In the genomic region with DNA sequence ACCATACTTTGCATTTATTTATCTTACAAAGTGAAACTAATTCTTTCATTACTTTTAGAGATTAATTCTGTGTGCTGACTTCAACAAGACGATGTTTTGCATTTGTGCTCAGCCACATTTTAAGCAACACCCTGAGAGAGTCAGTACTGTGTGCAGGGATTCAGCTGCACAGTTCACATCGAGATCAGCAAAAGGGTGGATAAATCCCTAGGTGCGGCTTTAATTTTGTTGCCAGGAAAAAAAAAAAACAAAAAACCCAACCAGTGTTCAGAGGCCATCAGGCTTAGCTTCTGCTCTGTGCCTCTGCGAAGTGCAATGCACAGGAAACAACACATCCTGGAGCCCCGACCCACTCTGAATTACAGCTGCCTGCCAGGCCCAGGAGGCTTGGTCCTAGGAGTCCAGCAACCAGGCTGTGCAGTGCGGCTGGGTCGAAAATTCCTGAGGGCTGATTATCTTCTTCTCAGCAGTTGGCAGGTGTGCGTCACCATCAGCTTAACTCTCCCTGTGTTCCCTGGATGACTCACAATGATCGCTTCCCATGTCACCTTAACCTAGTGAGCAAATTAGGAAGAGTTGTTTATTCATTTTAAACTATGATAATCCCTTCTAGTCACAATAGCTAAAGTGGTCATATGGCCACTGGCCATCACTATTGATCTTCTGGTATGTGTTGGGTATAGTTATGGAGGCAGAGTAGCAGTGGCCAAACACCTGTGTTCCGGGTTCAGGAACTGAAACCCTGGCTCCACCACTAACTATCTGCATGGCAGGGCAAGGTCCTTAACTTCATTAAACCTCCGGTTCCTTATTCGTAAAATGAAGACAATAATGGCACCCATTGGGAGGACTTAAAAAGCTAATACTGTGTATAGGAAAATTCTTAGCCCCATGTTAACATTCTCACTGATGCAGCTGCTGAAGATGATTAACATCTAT, we compare ENCODE assay signal across 10 cellular contexts. TPM values are rescaled to one million over a fixed set of nuclear protein-coding genes. Genes with fewer than 3 reads are reported as not detected.
A peak's percentile ranks its signal among the peaks of the same experiment; 100 is the strongest.
DNase-seq lines count a peak whose midpoint lies in the region; ATAC-seq and TF ChIP-seq lines count a peak whose summit lies in the region.
"Had no signal": no experiment of that assay in that cellular context is flagged by ENCODE, and none has a peak within 500 bp of the region (broad histone marks: within the 10 kb centered on the region; RNA-seq: fewer than 3 reads in every experiment).

No MANE protein-coding gene starts in this region.

- CTCF ChIA-PET in HCT116 (lab: Charles Lee) = interaction anchor here (0.9 to 3.4 kb wide), 6 partner anchors 15 to 364 kb away, joined by 3 to 13 read pairs (median 5); no protein-coding TSS in a partner anchor

- H3K9me3 ChIP-seq in HCT116 (ENCODE audit: control insufficient read depth in 1 of 2, insufficient read depth in 1 of 2, low read depth in 1 of 2, low read length in 2 of 2) = 0 out of 4 replicates have a peak, but pooled peaks cover 0 to 3% of the 10 kb centered on the region in 2 experiments
- no peaks in the 10 kb centered on the region for H3K9me3 ChIP-seq in MG63
- H3K9me3 ChIP-seq in hepatocyte (ENCODE audit: low read depth) = no peaks in the 10 kb centered on the region
- H3K9me3 ChIP-seq: ascending aorta had no signal

- RAD21 ChIA-PET in HCT116 (lab: Charles Lee; ENCODE audit: low non-redundant PET in 1 of 2, low total read pairs in 2 of 2, uncharacterized antibody in 2 of 2, unreplicated experiment in 2 of 2) = interaction anchor here in 1 of 2 experiments (0.7 to 1.1 kb wide), 2 partner anchors 14 to 360 kb away, joined by 3 read pairs; no protein-coding TSS in a partner anchor

- ATAC-seq in GM18907 (IDR thresholded peaks at IDR 0.05; ENCODE audit: unreplicated experiment) (peak; percentile 90), HCT116 (peak; percentile 100)

- H4K20me1 ChIP-seq in HCT116 (ENCODE audit: insufficient read depth) (no peaks in the 10 kb centered on the region), hepatocyte (ENCODE audit: insufficient read depth, poor library complexity, severe bottlenecking) (no peaks in the 10 kb centered on the region)

- TF ChIP-seq CTCF in HCT116 (IDR thresholded peaks at IDR 0.05 in 2 of 3, conservative IDR thresholded peaks at IDR 0.05 in 1 of 3; ENCODE audit: borderline replicate concordance in 1 of 3, insufficient read depth in 1 of 3, low read depth in 2 of 3, low read length in 2 of 3) (no peak), hepatocyte (IDR thresholded peaks at IDR 0.05; ENCODE audit: poor library complexity) (no peak), GM10266 (IDR thresholded peaks at IDR 0.05; ENCODE audit: control insufficient read depth, insufficient read depth, low read depth, missing control alignments) (no peak)

- H3K27ac ChIP-seq in HCT116 (ENCODE audit: low read depth, low read length) (no peak overlapping the region), hepatocyte (no peak overlapping the region)
- H3K27ac ChIP-seq: ascending aorta had no signal

- H2AFZ ChIP-seq in HCT116 (ENCODE audit: low read depth, low read length, poor library complexity, severe bottlenecking) (peak overlapping the region; percentile 91), hepatocyte (no peak overlapping the region)

- DNase-seq in HCT116 (ENCODE audit: low read depth, low spot score) (peak; percentile 81), MG63 (peak; percentile 7), hepatocyte (ENCODE audit: low spot score) (peak; percentile 32), globus pallidus (ENCODE audit: low spot score) (no peak), GM10266 (ENCODE audit: extremely low spot score) (no peak), NCI-H1105 (lab: John Stamatoyannopoulos, UW) (no peak)
- DNase-seq in activated CD4-positive, alpha-beta T cell treated with anti-CD3 and anti-CD28 coated beads, Interleukin-2, amount 50 U/mL, for 1 hour = no peak
- DNase-seq: NCI-H2171 had no signal

- H3K9me2 ChIP-seq in HCT116 (ENCODE audit: insufficient read depth) = no peaks in the 10 kb centered on the region
- H3K9me2 ChIP-seq in hepatocyte (replicated peaks; ENCODE audit: insufficient read depth) = no peaks in the 10 kb centered on the region

- no peaks in the 10 kb centered on the region for H3K36me3 ChIP-seq in HCT116 (ENCODE audit: control insufficient read depth in 1 of 2, insufficient read depth in 2 of 2, low read length in 2 of 2)
- H3K36me3 ChIP-seq in MG63 = no peaks in the 10 kb centered on the region
- no peaks in the 10 kb centered on the region for H3K36me3 ChIP-seq in hepatocyte (replicated peaks; ENCODE audit: insufficient read depth, low read depth)
- H3K36me3 ChIP-seq: ascending aorta had no signal

- no peak for TF ChIP-seq POLR2A in HCT116 (IDR thresholded peaks at IDR 0.05; ENCODE audit: borderline replicate concordance, extremely low read depth, insufficient read depth, insufficient read length)

- no TSS peak for BruUV-seq in HCT116 (replicated peaks; lab: Mats Ljungman, UMichigan)

- intact Hi-C loops in HCT116 (cut with micrococcal nuclease) = no loop called here

- H3K4me3 ChIP-seq in HCT116 (replicated peaks in 1 of 2; ENCODE audit: low read depth in 1 of 2, low read length in 2 of 2) (peak overlapping the region; percentile 24 to 36), MG63 (no peak overlapping the region), hepatocyte (no peak overlapping the region)
- H3K4me3 ChIP-seq: ascending aorta had no signal

- peak overlapping the region; percentile 72 for H3K4me2 ChIP-seq in HCT116 (ENCODE audit: low read length)
- no peak overlapping the region for H3K4me2 ChIP-seq in hepatocyte

- no peaks in the 10 kb centered on the region for H3K79me2 ChIP-seq in HCT116 (ENCODE audit: insufficient read depth, low read length)
- H3K79me2 ChIP-seq in hepatocyte = no peaks in the 10 kb centered on the region

- 0 out of 2 replicates have a peak, but pooled peaks have one; percentile 10 for TF ChIP-seq RAD21 in HCT116 (IDR thresholded peaks at IDR 0.05; ENCODE audit: low read depth)

- H3K4me1 ChIP-seq in HCT116 (ENCODE audit: control insufficient read depth in 1 of 2, insufficient read depth in 2 of 2, low read length in 2 of 2) (peaks cover 5 to 12% of the 10 kb centered on the region in 2 experiments; a peak in 3 of 4 replicates), hepatocyte (ENCODE audit: insufficient read depth) (no peaks in the 10 kb centered on the region)
- H3K4me1 ChIP-seq: ascending aorta had no signal

- no peaks in the 10 kb centered on the region for H3K27me3 ChIP-seq in HCT116 (ENCODE audit: insufficient read depth, low read length)
- H3K27me3 ChIP-seq in MG63 = no peaks in the 10 kb centered on the region
- H3K27me3 ChIP-seq in hepatocyte = no peaks in the 10 kb centered on the region
- H3K27me3 ChIP-seq: ascending aorta had no signal

- POLR2A ChIA-PET in HCT116 (lab: Charles Lee) = interaction anchor here (0.7 kb wide), 1 partner anchor 40 kb away, joined by 4 read pairs; no protein-coding TSS in a partner anchor

- 84% methylated on average over 12 of the region's 12 CpGs for WGBS in hepatocyte (ENCODE audit: low lambda C conversion rate, missing lambda C conversion rate)

- H3K9ac ChIP-seq in HCT116 (ENCODE audit: low read length) = peak overlapping the region; percentile 22; the same call in 1 of the 2 replicates

TF ChIP-seq in HCT116, 20 proteins besides CTCF, POLR2A, EP300 and RAD21 (continues in another document):
- TF ChIP-seq, protein P1, sequence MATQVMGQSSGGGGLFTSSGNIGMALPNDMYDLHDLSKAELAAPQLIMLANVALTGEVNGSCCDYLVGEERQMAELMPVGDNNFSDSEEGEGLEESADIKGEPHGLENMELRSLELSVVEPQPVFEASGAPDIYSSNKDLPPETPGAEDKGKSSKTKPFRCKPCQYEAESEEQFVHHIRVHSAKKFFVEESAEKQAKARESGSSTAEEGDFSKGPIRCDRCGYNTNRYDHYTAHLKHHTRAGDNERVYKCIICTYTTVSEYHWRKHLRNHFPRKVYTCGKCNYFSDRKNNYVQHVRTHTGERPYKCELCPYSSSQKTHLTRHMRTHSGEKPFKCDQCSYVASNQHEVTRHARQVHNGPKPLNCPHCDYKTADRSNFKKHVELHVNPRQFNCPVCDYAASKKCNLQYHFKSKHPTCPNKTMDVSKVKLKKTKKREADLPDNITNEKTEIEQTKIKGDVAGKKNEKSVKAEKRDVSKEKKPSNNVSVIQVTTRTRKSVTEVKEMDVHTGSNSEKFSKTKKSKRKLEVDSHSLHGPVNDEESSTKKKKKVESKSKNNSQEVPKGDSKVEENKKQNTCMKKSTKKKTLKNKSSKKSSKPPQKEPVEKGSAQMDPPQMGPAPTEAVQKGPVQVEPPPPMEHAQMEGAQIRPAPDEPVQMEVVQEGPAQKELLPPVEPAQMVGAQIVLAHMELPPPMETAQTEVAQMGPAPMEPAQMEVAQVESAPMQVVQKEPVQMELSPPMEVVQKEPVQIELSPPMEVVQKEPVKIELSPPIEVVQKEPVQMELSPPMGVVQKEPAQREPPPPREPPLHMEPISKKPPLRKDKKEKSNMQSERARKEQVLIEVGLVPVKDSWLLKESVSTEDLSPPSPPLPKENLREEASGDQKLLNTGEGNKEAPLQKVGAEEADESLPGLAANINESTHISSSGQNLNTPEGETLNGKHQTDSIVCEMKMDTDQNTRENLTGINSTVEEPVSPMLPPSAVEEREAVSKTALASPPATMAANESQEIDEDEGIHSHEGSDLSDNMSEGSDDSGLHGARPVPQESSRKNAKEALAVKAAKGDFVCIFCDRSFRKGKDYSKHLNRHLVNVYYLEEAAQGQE (IDR thresholded peaks at IDR 0.05; ENCODE audit: low read depth) = no peak
- TF ChIP-seq EGR1 (IDR thresholded peaks at IDR 0.05; ENCODE audit: low read depth) = no peak
- TF ChIP-seq, protein P2, sequence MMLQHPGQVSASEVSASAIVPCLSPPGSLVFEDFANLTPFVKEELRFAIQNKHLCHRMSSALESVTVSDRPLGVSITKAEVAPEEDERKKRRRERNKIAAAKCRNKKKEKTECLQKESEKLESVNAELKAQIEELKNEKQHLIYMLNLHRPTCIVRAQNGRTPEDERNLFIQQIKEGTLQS (IDR thresholded peaks at IDR 0.05) = no peak

RNA-seq across cellular contexts. Expression of a gene that starts 31.2 kb away (rescaled TPM):
- 68.9 TPM for total RNA-seq in HCT116 (2021; ENCODE audit: unreplicated experiment)
- 35.7 and 50.5 TPM in 2 replicates for polyA plus RNA-seq in HCT116 (2012)
- 77.0 and 86.4 TPM in 2 replicates for total RNA-seq in MG63 (2014; rRNA removed; shearing (Covaris generic); ENCODE audit: low replicate concordance)
- 73.7 and 90.5 TPM in 2 replicates for total RNA-seq in hepatocyte
- 114 and 122 TPM in 2 replicates for polyA plus RNA-seq in hepatocyte

RNA-seq across cellular contexts. Expression of a gene that starts 31.3 kb away (rescaled TPM):
- total RNA-seq in HCT116 (2021; ENCODE audit: unreplicated experiment) (not detected), hepatocyte (not detected in 2 replicates)
- polyA plus RNA-seq in HCT116 (2012) = 0.01 TPM in 1 of 2 replicates, not detected in the other
- not detected in 2 replicates for total RNA-seq in MG63 (2014; rRNA removed; shearing (Covaris generic); ENCODE audit: low replicate concordance)
- not detected in 2 replicates for polyA plus RNA-seq in hepatocyte
- total RNA-seq: ascending aorta had no signal

RNA-seq across cellular contexts. Expression of a gene that starts 51.8 kb away (rescaled TPM):
- total RNA-seq in HCT116 (2021; ENCODE audit: unreplicated experiment) (12.7 TPM), hepatocyte (25.8 and 26.5 TPM in 2 replicates)
- 5.4 and 6.8 TPM in 2 replicates for polyA plus RNA-seq in HCT116 (2012)
- 7.8 and 9.4 TPM in 2 replicates for total RNA-seq in MG63 (2014; rRNA removed; shearing (Covaris generic); ENCODE audit: low replicate concordance)
- 14.1 and 15.4 TPM in 2 replicates for polyA plus RNA-seq in hepatocyte

RNA-seq across cellular contexts. Expression of a gene that starts 52.1 kb away (rescaled TPM):
- total RNA-seq in HCT116 (2021; ENCODE audit: unreplicated experiment) (8.1 TPM), hepatocyte (3.4 and 4.3 TPM in 2 replicates)
- polyA plus RNA-seq in HCT116 (2012) = 16.2 and 21.9 TPM in 2 replicates
- 1.7 TPM in 1 of 2 replicates, not detected in the other for total RNA-seq in MG63 (2014; rRNA removed; shearing (Covaris generic); ENCODE audit: low replicate concordance)
- polyA plus RNA-seq in hepatocyte = 24.4 and 33.6 TPM in 2 replicates

Comparison
In these comparisons a context has a peak if more than half of its experiments do, and no peak if none do; other contexts are left out.
1. DNase-seq: peak in HCT116 (single experiment), MG63 (single experiment) and hepatocyte (single experiment); none in globus pallidus (single experiment), activated CD4-positive, alpha-beta T cell treated with anti-CD3 and anti-CD28 coated beads, Interleukin-2, amount 50 U/mL, for 1 hour (single experiment), GM10266 (single experiment) and NCI-H1105 (single experiment).
2. H3K4me3 ChIP-seq: peak in HCT116 (2 of 2); none in MG63 (single experiment) and hepatocyte (single experiment).